In genomic region chr1:48775817-48776399, GRCh38 we compare ENCODE assay signal across 8 cellular contexts. TPM values are rescaled to one million over a fixed set of nuclear protein-coding genes. Genes with fewer than 3 reads are reported as not detected.
DNase-seq lines count a peak whose midpoint lies in the region; ATAC-seq, FAIRE-seq and TF ChIP-seq lines count a peak whose summit lies in the region.

No MANE protein-coding gene starts in this region.

- H3K18ac ChIP-seq in mesenchymal stem cell (ENCODE audit: low read depth in 1 of 2, low read length in 2 of 2), result no peak overlapping the region

- no peak overlapping the region for H2BK120ac ChIP-seq in mesenchymal stem cell (ENCODE audit: low read depth, low read length)

- peaks cover 7% of the 10 kb centered on the region for H3K27me3 Mint-ChIP-seq in activated T-cell treated with anti-CD3 and anti-CD28 coated beads, Interleukin-2, amount 50 U/mL, for 72 hours (ENCODE audit: low read depth)
- peaks cover 29% of the 10 kb centered on the region for H3K27me3 Mint-ChIP-seq in astrocyte (ENCODE audit: low read depth, unreplicated experiment)

- no peak overlapping the region for H3K4ac ChIP-seq in mesenchymal stem cell (ENCODE audit: low read depth in 1 of 2, low read length in 2 of 2)

- no peaks in the 10 kb centered on the region for H3K79me1 ChIP-seq in mesenchymal stem cell (replicated peaks; ENCODE audit: low read length, poor library complexity, severe bottlenecking)

- peaks cover 3% of the 10 kb centered on the region for H3K4me1 ChIP-seq in astrocyte (ENCODE audit: insufficient read depth, low read length)
- H3K4me1 ChIP-seq in mesenchymal stem cell (ENCODE audit: control insufficient read depth, insufficient read depth, low read depth, low read length), result peaks cover 10% of the 10 kb centered on the region
- H3K4me1 ChIP-seq in transverse colon, result peaks cover 0 to 41% (median 19%) of the 10 kb centered on the region in 4 donors

- peaks cover 34% of the 10 kb centered on the region for H3K4me1 Mint-ChIP-seq in activated T-cell treated with anti-CD3 and anti-CD28 coated beads, Interleukin-2, amount 50 U/mL, for 72 hours (ENCODE audit: low read depth)
- peaks cover 4% of the 10 kb centered on the region for H3K4me1 Mint-ChIP-seq in astrocyte (ENCODE audit: low read depth, unreplicated experiment)

- H3K23ac ChIP-seq in mesenchymal stem cell (ENCODE audit: low read length in 2 of 2), result no peak overlapping the region

- TF ChIP-seq EP300 in transverse colon (IDR thresholded peaks at IDR 0.05; ENCODE audit: low read depth), result no peak

- no peak overlapping the region for H3K14ac ChIP-seq in mesenchymal stem cell (ENCODE audit: low read length in 2 of 2)

- peaks cover 7 to 8% of the 10 kb centered on the region in 2 donors for H3K36me3 Mint-ChIP-seq in activated T-cell treated with anti-CD3 and anti-CD28 coated beads, Interleukin-2, amount 50 U/mL, for 72 hours (ENCODE audit: insufficient read depth in 2 of 2)
- no peaks in the 10 kb centered on the region for H3K36me3 Mint-ChIP-seq in astrocyte (ENCODE audit: low read depth, unreplicated experiment)

- no peaks in the 10 kb centered on the region for H4K20me1 ChIP-seq in astrocyte (ENCODE audit: insufficient read depth, low read length)

- no peak overlapping the region for H2BK12ac ChIP-seq in mesenchymal stem cell (ENCODE audit: low read length in 2 of 2)

- peak overlapping the region; percentile 61 for H3K27ac Mint-ChIP-seq in activated T-cell treated with anti-CD3 and anti-CD28 coated beads, Interleukin-2, amount 50 U/mL, for 72 hours
- no peak overlapping the region for H3K27ac Mint-ChIP-seq in astrocyte (ENCODE audit: unreplicated experiment)

- 14% methylated on average over 8 of the region's 8 CpGs for WGBS in mesenchymal stem cell
- 5 to 13% methylated on average over 7 to 8 of the region's 8 CpGs for whole genome bisulfite sequencing in transverse colon (ENCODE audit: low coverage in 1 of 2), 2 donors

- no peak for TF ChIP-seq POLR2A in transverse colon (IDR thresholded peaks at IDR 0.05)

- no peak for DNase-seq in activated T-cell treated with anti-CD3 and anti-CD28 coated beads, Interleukin-2, amount 50 U/mL, for 72 hours
- no peak for DNase-seq in activated T-cell treated with anti-CD3 and anti-CD28 coated beads, Interleukin-2, amount 50 U/mL, for 48 hours
- DNase-seq in astrocyte (ENCODE audit: low read depth) (no peak), mesenchymal stem cell (no peak), transverse colon (no peak), NCI-H2227 (lab: John Stamatoyannopoulos, UW; ENCODE audit: unreplicated experiment) (no peak), HUDEP-2 (lab: John Stamatoyannopoulos, UW; ENCODE audit: unreplicated experiment in 76 of 76) (no peak), cerebellar nuclear complex (lab: John Stamatoyannopoulos, UW) (no peak)

- H3K9ac ChIP-seq in astrocyte (ENCODE audit: low read length), result peak overlapping the region; percentile 53
- H3K9ac ChIP-seq in mesenchymal stem cell (ENCODE audit: low read length), result peak overlapping the region; percentile 65

- no peaks in the 10 kb centered on the region for H3K79me2 ChIP-seq in astrocyte (ENCODE audit: insufficient read depth, low read length)

- in situ Hi-C loops in transverse colon (cut with MboI; ENCODE audit: low pct_ligation_motif_present in 1 of 4, low pct_unique_long_range_greater_than_20kb in 1 of 4, low sequenced_read_pairs in 3 of 4), result no loop called here

- no peak for TF ChIP-seq CTCF in astrocyte (IDR thresholded peaks at IDR 0.05; ENCODE audit: insufficient read depth, low read depth, low read length)
- no peak for TF ChIP-seq CTCF in transverse colon (IDR thresholded peaks at IDR 0.05)

- no peak overlapping the region for H2AK5ac ChIP-seq in mesenchymal stem cell (ENCODE audit: low read length, severe bottlenecking)

- H4K8ac ChIP-seq in mesenchymal stem cell (ENCODE audit: low read length), result no peak overlapping the region

- no peak overlapping the region for H2BK15ac ChIP-seq in mesenchymal stem cell (ENCODE audit: low read depth, poor library complexity, severe bottlenecking)

- no peak overlapping the region for H2BK5ac ChIP-seq in mesenchymal stem cell (ENCODE audit: low read depth, low read length, poor library complexity, severe bottlenecking)

- H3K4me3 ChIP-seq in astrocyte (ENCODE audit: insufficient read depth, low read depth, low read length) (peak overlapping the region; percentile 45), mesenchymal stem cell (ENCODE audit: insufficient read depth in 1 of 2, low read depth in 1 of 2, low read length in 2 of 2) (peak overlapping the region; percentile 79 to 86), transverse colon (peak overlapping the region; percentile 62 to 82 (median 70))

- peak overlapping the region; percentile 85 to 89 for H3K4me3 Mint-ChIP-seq in activated T-cell treated with anti-CD3 and anti-CD28 coated beads, Interleukin-2, amount 50 U/mL, for 72 hours
- peak overlapping the region; percentile 90 for H3K4me3 Mint-ChIP-seq in astrocyte (ENCODE audit: unreplicated experiment)

- no peaks in the 10 kb centered on the region for H3K36me3 ChIP-seq in astrocyte (ENCODE audit: insufficient read depth, low read length)
- no peaks in the 10 kb centered on the region for H3K36me3 ChIP-seq in mesenchymal stem cell (ENCODE audit: control insufficient read depth in 1 of 2, insufficient read depth in 2 of 2, low read depth in 1 of 2, low read length in 2 of 2)
- H3K36me3 ChIP-seq in transverse colon, result no peaks in the 10 kb centered on the region

- intact Hi-C loops in transverse colon (cut with DNase I; ENCODE audit: low total_unique reads), result no loop called here

- FAIRE-seq in astrocyte (lab: Jason Lieb, UNC), result no peak

- H3K4me2 ChIP-seq in astrocyte (ENCODE audit: low read length), result peak overlapping the region; percentile 94
- H3K4me2 ChIP-seq in mesenchymal stem cell (ENCODE audit: low read length, poor library complexity, severe bottlenecking), result peak overlapping the region; percentile 86

- no peak overlapping the region for H4K91ac ChIP-seq in mesenchymal stem cell (ENCODE audit: low read length)

- no peaks in the 10 kb centered on the region for H3K9me3 Mint-ChIP-seq in activated T-cell treated with anti-CD3 and anti-CD28 coated beads, Interleukin-2, amount 50 U/mL, for 72 hours
- H3K9me3 Mint-ChIP-seq in astrocyte (ENCODE audit: unreplicated experiment), result peaks cover 4% of the 10 kb centered on the region

- H3K27me3 ChIP-seq in astrocyte (ENCODE audit: insufficient read depth, low read length) (no peaks in the 10 kb centered on the region), mesenchymal stem cell (ENCODE audit: control insufficient read depth in 1 of 2, insufficient read depth in 1 of 2, low read length in 2 of 2) (peaks cover 11 to 21% of the 10 kb centered on the region in 2 experiments), transverse colon (peaks cover 10% of the 10 kb centered on the region)

- no peak overlapping the region for H3K27ac ChIP-seq in astrocyte (ENCODE audit: low read depth, low read length)
- no peak overlapping the region for H3K27ac ChIP-seq in mesenchymal stem cell (ENCODE audit: low read length, poor library complexity, severe bottlenecking)
- H3K27ac ChIP-seq in transverse colon, result peak overlapping the region; percentile 66 to 88 (median 83)

- H2AFZ ChIP-seq in astrocyte (ENCODE audit: low read depth, low read length) (peak overlapping the region; percentile 54), mesenchymal stem cell (ENCODE audit: low read depth, low read length) (no peak overlapping the region)

- H3K9me3 ChIP-seq in astrocyte (ENCODE audit: insufficient read depth, low read depth, low read length) (no peaks in the 10 kb centered on the region), mesenchymal stem cell (ENCODE audit: control insufficient read depth, low read length) (no peaks in the 10 kb centered on the region), transverse colon (no peaks in the 10 kb centered on the region)

- ATAC-seq in activated T-cell treated with anti-CD3 and anti-CD28 coated beads, Interleukin-2, amount 50 U/mL, for 72 hours (replicated peaks in 1 of 2), result peak in 1 of 2 donors; percentile 20

RNA-seq across cellular contexts. Expression of gene BEND5, which starts 0.8 kb away (rescaled TPM):
- total RNA-seq in activated T-cell treated with anti-CD3 and anti-CD28 coated beads, Interleukin-2, amount 50 U/mL, for 72 hours, result 1 to 10 TPM; 5.9 to 6.4 TPM
- 1.4 and 2.7 TPM in 2 replicates for total RNA-seq in astrocyte
- polyA plus RNA-seq in mesenchymal stem cell (2013, experiment 1 of 2), result 0.06 TPM
- 0.33 TPM for polyA plus RNA-seq in mesenchymal stem cell (2013, experiment 2 of 2)
- 1 to 10 TPM in 2 of 4 donors, not detected in 2; 1.5 to 1.9 TPM for total RNA-seq in transverse colon

Comparison
In these comparisons a context has a peak if more than half of its experiments do, and no peak if none do; other contexts are left out.
1. H3K27ac ChIP-seq: peak in transverse colon (4 of 4); none in astrocyte (single experiment) and mesenchymal stem cell (single experiment).
2. Peak in every context shown above with its lines, with median percentiles within 50 percentile points of each other: H3K4me3 ChIP-seq.